In the genomic region with DNA sequence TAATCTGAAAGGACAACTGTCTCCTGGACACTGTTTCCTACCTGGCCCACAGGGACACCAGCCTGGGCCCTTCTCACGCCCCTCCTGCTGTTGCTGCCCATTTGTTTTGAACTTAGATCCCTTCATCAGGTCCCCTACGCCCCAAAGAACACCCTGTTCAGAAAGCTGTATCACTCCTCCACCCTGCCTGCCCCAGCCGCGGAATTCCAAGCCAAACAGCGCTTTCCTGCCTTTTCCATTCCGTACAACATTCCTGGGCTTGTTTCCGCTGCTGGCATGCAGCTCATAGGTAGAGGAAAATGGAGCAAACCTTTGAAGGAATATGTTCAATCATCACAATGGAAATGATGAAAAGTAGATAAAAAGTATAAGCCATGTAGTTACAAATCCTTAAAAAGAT, we compare ENCODE assay signal across 28 cellular contexts. TPM values are rescaled to one million over a fixed set of nuclear protein-coding genes. Genes with fewer than 3 reads are reported as not detected.
DNase-seq lines count a peak whose midpoint lies in the region; ATAC-seq and TF ChIP-seq lines count a peak whose summit lies in the region.
"Had no signal": no experiment of that assay in that cellular context is flagged by ENCODE, and none has a peak within 500 bp of the region (broad histone marks: within the 10 kb centered on the region; RNA-seq: fewer than 3 reads in every experiment).

No MANE protein-coding gene starts in this region.

- peak overlapping the region; percentile 18 for H3K27ac Mint-ChIP-seq in stimulated activated effector memory CD8-positive, alpha-beta T cell treated with anti-CD3 and anti-CD28 coated beads, Interleukin-12 subunit alpha, Interleukin-12 subunit beta, amount 100 ng/mL, for 72 hours
- H3K27ac Mint-ChIP-seq: activated CD4-positive, alpha-beta T cell treated with anti-CD3 and anti-CD28 coated beads for 36 hours; activated CD8-positive, alpha-beta T cell treated with anti-CD3 and anti-CD28 coated beads, Interleukin-2, amount 10 ng/mL, durations not matched to agents 7 days and 5 days; activated naive CD4-positive, alpha-beta T cell treated with anti-CD3 and anti-CD28 coated beads, Interleukin-2, amount 10 ng/mL, durations not matched to agents 7 days and 5 days had no signal

- H3K9me3 ChIP-seq in heart right ventricle = peaks cover 0 to 7% (median 0%) of the 10 kb centered on the region in 11 donors
- H3K9me3 ChIP-seq: adrenal gland, psoas muscle, upper lobe of left lung had no signal

- no peaks in the 10 kb centered on the region for H3K36me3 Mint-ChIP-seq in stimulated activated effector memory CD8-positive, alpha-beta T cell treated with anti-CD3 and anti-CD28 coated beads, Interleukin-12 subunit alpha, Interleukin-12 subunit beta, amount 100 ng/mL, for 72 hours
- H3K36me3 Mint-ChIP-seq: activated naive CD4-positive, alpha-beta T cell treated with anti-CD3 and anti-CD28 coated beads, Interleukin-2, amount 10 ng/mL, durations not matched to agents 7 days and 5 days had no signal

- H3K4me1 ChIP-seq in heart right ventricle = peaks cover 7 to 46% (median 31%) of the 10 kb centered on the region in 9 donors
- H3K4me1 ChIP-seq: adrenal gland had no signal

- no peaks in the 10 kb centered on the region for H3K36me3 ChIP-seq in heart right ventricle
- H3K36me3 ChIP-seq: adrenal gland, BLaER1, upper lobe of left lung had no signal

- no peaks in the 10 kb centered on the region for H3K4me1 Mint-ChIP-seq in stimulated activated effector memory CD8-positive, alpha-beta T cell treated with anti-CD3 and anti-CD28 coated beads, Interleukin-12 subunit alpha, Interleukin-12 subunit beta, amount 100 ng/mL, for 72 hours
- H3K4me1 Mint-ChIP-seq: activated CD4-positive, alpha-beta T cell treated with anti-CD3 and anti-CD28 coated beads for 36 hours had no signal

- H3K27ac ChIP-seq in heart right ventricle = peak overlapping the region in 6 of 10 donors; percentile 1 to 57 (median 43)
- H3K27ac ChIP-seq: BLaER1, epithelial cell of prostate, PC-9, psoas muscle had no signal

- 67 to 74% methylated on average over 7 of the region's 7 CpGs for WGBS in heart right ventricle, 2 donors

- TF ChIP-seq CTCF in heart right ventricle (IDR thresholded peaks at IDR 0.05) = no peak

- H3K27me3 ChIP-seq in heart right ventricle = no peaks in the 10 kb centered on the region
- H3K27me3 ChIP-seq: adrenal gland, BLaER1, upper lobe of left lung had no signal

- peak in 6 of 8 donors; percentile 25 to 77 (median 54) for ATAC-seq in heart right ventricle
- no peak for ATAC-seq in stimulated activated effector memory CD8-positive, alpha-beta T cell treated with anti-CD3 and anti-CD28 coated beads, Interleukin-12 subunit alpha, Interleukin-12 subunit beta, amount 100 ng/mL, for 72 hours
- ATAC-seq: activated CD4-positive, alpha-beta T cell treated with anti-CD3 and anti-CD28 coated beads for 36 hours; activated CD8-positive, alpha-beta T cell treated with anti-CD3 and anti-CD28 coated beads, Interleukin-2, amount 10 ng/mL, durations not matched to agents 7 days and 5 days; left colon had no signal

- peak; percentile 80 for DNase-seq in dermis blood vessel endothelial cell
- DNase-seq in heart right ventricle = no peak
- peak; percentile 58 for DNase-seq in left kidney (ENCODE audit: low read depth, low spot score)
- DNase-seq in stimulated activated effector memory CD8-positive, alpha-beta T cell treated with anti-CD3 and anti-CD28 coated beads, Interleukin-12 subunit alpha, Interleukin-12 subunit beta, amount 100 ng/mL, for 72 hours (ENCODE audit: low spot score in 2 of 2) = no peak
- DNase-seq in DMS153 (lab: John Stamatoyannopoulos, UW) = no peak
- DNase-seq in T-helper 9 cell = no peak
- DNase-seq in activated naive CD4-positive, alpha-beta T cell (lab: John Stamatoyannopoulos, UW) = no peak
- DNase-seq: activated CD4-positive, alpha-beta T cell treated with anti-CD3 and anti-CD28 coated beads for 36 hours; activated CD8-positive, alpha-beta T cell treated with anti-CD3 and anti-CD28 coated beads, Interleukin-2, amount 10 ng/mL, durations not matched to agents 7 days and 5 days; activated naive CD4-positive, alpha-beta T cell treated with anti-CD3 and anti-CD28 coated beads, Interleukin-2, amount 10 ng/mL, durations not matched to agents 7 days and 5 days; adrenal gland; DMS 273 treated with DMSO at 0.1 percent for 48 hours; HCEC 1CT; Karpas-422; left colon; NCI-H1417 treated with DMSO at 0.1 percent for 48 hours; NCI-H2081; NCI-H226; NCI-H526 treated with DMSO at 0.1 percent for 48 hours; PC-9; stimulated activated CD4-positive, alpha-beta T cell treated with anti-CD3 and anti-CD28 coated beads, Interleukin-15, amount 100 ng/mL, for 24 hours; stimulated activated CD4-positive, alpha-beta T cell treated with anti-CD3 and anti-CD28 coated beads, Interleukin-4, amount 100 ng/mL, for 4 hours; upper lobe of left lung had no signal

- intact Hi-C loops in heart right ventricle (cut with DNase I) = loop anchor here in 2 of 10 donors (5.0 kb wide), 2 partner anchors 36 to 81 kb away; a partner anchor contains a TSS

- H3K4me3 ChIP-seq in heart right ventricle = no peak overlapping the region
- H3K4me3 ChIP-seq: adrenal gland, BLaER1, PC-9, psoas muscle, upper lobe of left lung had no signal

- H3K4me3 Mint-ChIP-seq in stimulated activated effector memory CD8-positive, alpha-beta T cell treated with anti-CD3 and anti-CD28 coated beads, Interleukin-12 subunit alpha, Interleukin-12 subunit beta, amount 100 ng/mL, for 72 hours = no peak overlapping the region
- H3K4me3 Mint-ChIP-seq: activated CD4-positive, alpha-beta T cell treated with anti-CD3 and anti-CD28 coated beads for 36 hours; activated CD8-positive, alpha-beta T cell treated with anti-CD3 and anti-CD28 coated beads, Interleukin-2, amount 10 ng/mL, durations not matched to agents 7 days and 5 days; activated naive CD4-positive, alpha-beta T cell treated with anti-CD3 and anti-CD28 coated beads, Interleukin-2, amount 10 ng/mL, durations not matched to agents 7 days and 5 days had no signal

- no peaks in the 10 kb centered on the region for H3K9me3 Mint-ChIP-seq in stimulated activated effector memory CD8-positive, alpha-beta T cell treated with anti-CD3 and anti-CD28 coated beads, Interleukin-12 subunit alpha, Interleukin-12 subunit beta, amount 100 ng/mL, for 72 hours
- H3K9me3 Mint-ChIP-seq: activated naive CD4-positive, alpha-beta T cell treated with anti-CD3 and anti-CD28 coated beads, Interleukin-2, amount 10 ng/mL, durations not matched to agents 7 days and 5 days had no signal

RNA-seq across cellular contexts. Expression of a gene that starts 12.8 kb away (rescaled TPM):
- total RNA-seq in dermis blood vessel endothelial cell = not detected in 2 replicates
- not detected for total RNA-seq in heart right ventricle
- polyA plus RNA-seq in heart right ventricle = not detected
- total RNA-seq: activated CD4-positive, alpha-beta T cell treated with anti-CD3 and anti-CD28 coated beads for 36 hours; activated CD8-positive, alpha-beta T cell treated with anti-CD3 and anti-CD28 coated beads, Interleukin-2, amount 10 ng/mL, durations not matched to agents 7 days and 5 days; adrenal gland; left colon; psoas muscle; subcutaneous adipose tissue; T-helper 2 cell treated with Interferon-gamma antibody and Interleukin-4, amounts not matched to agents 100 ng/mL and 5 ng/mL, for 36 hours; upper lobe of left lung had no signal
- polyA plus RNA-seq: adrenal gland, psoas muscle had no signal

Comparison
In these comparisons a context has a peak if more than half of its experiments do, and no peak if none do; other contexts are left out.
1. DNase-seq: peak in dermis blood vessel endothelial cell (single experiment) and left kidney (single experiment); none in heart right ventricle (0 of 2), stimulated activated effector memory CD8-positive, alpha-beta T cell treated with anti-CD3 and anti-CD28 coated beads, Interleukin-12 subunit alpha, Interleukin-12 subunit beta, amount 100 ng/mL, for 72 hours (0 of 2), DMS153 (single experiment), T-helper 9 cell (single experiment) and activated naive CD4-positive, alpha-beta T cell (0 of 4).